ENCODE assay signal across 17 cellular contexts in the genomic region with DNA sequence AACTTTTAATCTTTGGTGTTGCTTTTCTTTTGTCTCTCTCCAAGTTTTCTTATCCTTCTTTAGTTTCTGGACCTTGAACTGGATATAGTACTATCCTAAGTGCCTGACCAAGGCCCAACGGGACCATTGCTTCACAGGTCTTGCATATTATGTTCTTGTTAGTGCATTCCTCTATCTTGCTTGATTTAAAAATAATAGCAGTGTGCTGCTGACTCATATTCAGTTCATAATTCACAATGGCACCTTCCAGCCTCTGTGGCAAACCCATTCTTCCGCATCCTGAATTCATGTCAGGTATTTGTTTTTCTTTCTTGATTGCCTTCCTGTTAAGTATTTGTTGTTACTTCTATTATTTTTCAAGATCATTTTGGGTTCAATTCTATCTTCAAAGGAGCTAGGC.
"Had no signal": no experiment of that assay in that cellular context is flagged by ENCODE, and none has a peak within 500 bp of the region (broad histone marks: within the 10 kb centered on the region; RNA-seq: fewer than 3 reads in every experiment).

No MANE protein-coding gene starts in this region.

- H3K79me2 ChIP-seq: hepatocyte had no signal

- ATAC-seq: activated CD4-positive, alpha-beta T cell treated with anti-CD3 and anti-CD28 coated beads for 36 hours; activated T-cell treated with anti-CD3 and anti-CD28 coated beads, Interleukin-2, amount 50 U/mL, for 4 hours; stimulated activated naive CD8-positive, alpha-beta T cell treated with anti-CD3 and anti-CD28 coated beads, Interleukin-15, amount 100 ng/mL, for 72 hours; upper lobe of right lung had no signal

- H3K36me3 Mint-ChIP-seq: activated CD4-positive, alpha-beta memory T cell treated with anti-CD3 and anti-CD28 coated beads for 36 hours; activated naive CD4-positive, alpha-beta T cell treated with anti-CD3 and anti-CD28 coated beads, Interleukin-2, amount 50 U/mL, for 24 hours; mesothelial cell of epicardium had no signal

- H3K4me1 Mint-ChIP-seq: activated CD4-positive, alpha-beta T cell treated with anti-CD3 and anti-CD28 coated beads for 36 hours; activated naive CD4-positive, alpha-beta T cell treated with anti-CD3 and anti-CD28 coated beads, Interleukin-2, amount 50 U/mL, for 24 hours; mesothelial cell of epicardium; stimulated activated naive CD8-positive, alpha-beta T cell treated with anti-CD3 and anti-CD28 coated beads, Interleukin-15, amount 100 ng/mL, for 72 hours had no signal

- H3K4me1 ChIP-seq: adrenal gland, colonic mucosa, right atrium auricular region, upper lobe of right lung had no signal

- H3K36me3 ChIP-seq: adrenal gland, colonic mucosa, right atrium auricular region, thoracic aorta, upper lobe of right lung had no signal

- H3K4me3 ChIP-seq: adrenal gland, colonic mucosa, hepatocyte, right atrium auricular region, thoracic aorta, upper lobe of right lung had no signal

- H3K27me3 ChIP-seq: adrenal gland, colonic mucosa, hepatocyte, right atrium auricular region, upper lobe of right lung had no signal

- H3K9me3 ChIP-seq: adrenal gland, colonic mucosa, right atrium auricular region, thoracic aorta, upper lobe of right lung had no signal

- H3K27ac Mint-ChIP-seq: activated CD4-positive, alpha-beta memory T cell treated with anti-CD3 and anti-CD28 coated beads for 36 hours; activated CD4-positive, alpha-beta T cell treated with anti-CD3 and anti-CD28 coated beads for 36 hours; activated naive CD4-positive, alpha-beta T cell treated with anti-CD3 and anti-CD28 coated beads, Interleukin-2, amount 50 U/mL, for 24 hours; mesothelial cell of epicardium; nephron progenitor cell had no signal

- H2AFZ ChIP-seq: hepatocyte had no signal

- H3K4me3 Mint-ChIP-seq: activated CD4-positive, alpha-beta memory T cell treated with anti-CD3 and anti-CD28 coated beads for 36 hours; activated CD4-positive, alpha-beta T cell treated with anti-CD3 and anti-CD28 coated beads for 36 hours; activated naive CD4-positive, alpha-beta T cell treated with anti-CD3 and anti-CD28 coated beads, Interleukin-2, amount 50 U/mL, for 24 hours; activated T-cell treated with anti-CD3 and anti-CD28 coated beads, Interleukin-2, amount 50 U/mL, for 4 hours; mesothelial cell of epicardium; nephron progenitor cell; stimulated activated naive CD8-positive, alpha-beta T cell treated with anti-CD3 and anti-CD28 coated beads, Interleukin-15, amount 100 ng/mL, for 72 hours had no signal

- H3K4me2 ChIP-seq: hepatocyte had no signal

- H3K27ac ChIP-seq: adrenal gland, colonic mucosa, hepatocyte, right atrium auricular region, upper lobe of right lung had no signal

- H3K27me3 Mint-ChIP-seq: activated CD4-positive, alpha-beta memory T cell treated with anti-CD3 and anti-CD28 coated beads for 36 hours; activated CD4-positive, alpha-beta T cell treated with anti-CD3 and anti-CD28 coated beads for 36 hours; activated naive CD4-positive, alpha-beta T cell treated with anti-CD3 and anti-CD28 coated beads, Interleukin-2, amount 50 U/mL, for 24 hours; stimulated activated naive CD8-positive, alpha-beta T cell treated with anti-CD3 and anti-CD28 coated beads, Interleukin-15, amount 100 ng/mL, for 72 hours had no signal

- DNase-seq: activated CD4-positive, alpha-beta memory T cell treated with anti-CD3 and anti-CD28 coated beads for 36 hours; activated CD4-positive, alpha-beta T cell treated with anti-CD3 and anti-CD28 coated beads for 36 hours; activated effector memory CD4-positive, alpha-beta T cell treated with anti-CD3 and anti-CD28 coated beads, Interleukin-2, amount 50 U/mL, for 16 hours; activated T-cell treated with anti-CD3 and anti-CD28 coated beads, Interleukin-2, amount 50 U/mL, for 4 hours; adrenal gland; caudate nucleus; colonic mucosa; islet precursor cell; nephron progenitor cell; occipital lobe; stimulated activated naive CD8-positive, alpha-beta T cell treated with anti-CD3 and anti-CD28 coated beads, Interleukin-15, amount 100 ng/mL, for 72 hours; upper lobe of right lung had no signal
